ENCODE assay signal across 19 cellular contexts in genomic region chr2:141035846-141036420, GRCh38.
DNase-seq lines count a peak whose midpoint lies in the region; ATAC-seq and TF ChIP-seq lines count a peak whose summit lies in the region.
"Had no signal": no experiment of that assay in that cellular context is flagged by ENCODE, and none has a peak within 500 bp of the region (broad histone marks: within the 10 kb centered on the region; RNA-seq: fewer than 3 reads in every experiment).

No MANE protein-coding gene starts in this region.

- H3K4me3 ChIP-seq in DND-41 (ENCODE audit: low read depth in 1 of 2, low read length in 2 of 2) (no peak overlapping the region), endodermal cell (ENCODE audit: low read length) (no peak overlapping the region), neural progenitor cell (no peak overlapping the region)
- H3K4me3 ChIP-seq: BLaER1, GM12878, GM23248 had no signal

- H3K4me3 Mint-ChIP-seq in WTC11, result no peak overlapping the region
- no peak overlapping the region for H3K4me3 Mint-ChIP-seq in endodermal cell
- H3K4me3 Mint-ChIP-seq in neural progenitor cell, result no peak overlapping the region
- H3K4me3 Mint-ChIP-seq: CD8-positive, alpha-beta memory T cell; HFFc6 had no signal

- H3K9ac ChIP-seq in DND-41 (ENCODE audit: low read depth, low read length), result no peak overlapping the region
- H3K9ac ChIP-seq in endodermal cell (ENCODE audit: extremely low read depth, low read length, poor library complexity, severe bottlenecking), result no peak overlapping the region
- no peak overlapping the region for H3K9ac ChIP-seq in neural progenitor cell
- H3K9ac ChIP-seq: BLaER1, GM23248 had no signal

- TF ChIP-seq CTCF in DND-41 (IDR thresholded peaks at IDR 0.05; ENCODE audit: borderline replicate concordance, extremely low read depth, low read length, poor library complexity, severe bottlenecking) (no peak), WTC11 (IDR thresholded peaks at IDR 0.05) (no peak), endodermal cell (conservative IDR thresholded peaks at IDR 0.05) (no peak), neural progenitor cell (IDR thresholded peaks at IDR 0.05) (no peak)

- no peaks in the 10 kb centered on the region for H3K9me3 Mint-ChIP-seq in WTC11
- H3K9me3 Mint-ChIP-seq in endodermal cell, result no peaks in the 10 kb centered on the region
- no peaks in the 10 kb centered on the region for H3K9me3 Mint-ChIP-seq in neural progenitor cell
- H3K9me3 Mint-ChIP-seq: HFFc6 had no signal

- 88 to 92% methylated on average over 2 of the region's 4 CpGs for WGBS in endodermal cell (ENCODE audit: insufficient coverage in 1 of 2, insufficient read length in 1 of 2), 2 experiments

- no peaks in the 10 kb centered on the region for H3K36me3 ChIP-seq in DND-41 (ENCODE audit: insufficient read depth, low read length)
- no peaks in the 10 kb centered on the region for H3K36me3 ChIP-seq in endodermal cell (ENCODE audit: control insufficient read depth, insufficient read depth, low read length)
- no peaks in the 10 kb centered on the region for H3K36me3 ChIP-seq in neural progenitor cell
- H3K36me3 ChIP-seq: BLaER1 had no signal

- no peak overlapping the region for H3K27ac ChIP-seq in DND-41 (ENCODE audit: low read length)
- H3K27ac ChIP-seq in endodermal cell (ENCODE audit: low read depth, low read length), result no peak overlapping the region
- H3K27ac ChIP-seq in neural progenitor cell, result peak overlapping the region; percentile 64
- H3K27ac ChIP-seq: 22Rv1, BLaER1, GM23248, HL-60 had no signal

- no peaks in the 10 kb centered on the region for H3K27me3 Mint-ChIP-seq in WTC11 (ENCODE audit: low read depth)
- no peaks in the 10 kb centered on the region for H3K27me3 Mint-ChIP-seq in endodermal cell (ENCODE audit: insufficient read depth)
- H3K27me3 Mint-ChIP-seq in neural progenitor cell (ENCODE audit: insufficient read depth, low read depth), result no peaks in the 10 kb centered on the region
- H3K27me3 Mint-ChIP-seq: CD8-positive, alpha-beta memory T cell had no signal

- CTCF ChIA-PET in WTC11 (lab: Charles Lee), result no interaction called here

- peaks cover 13% of the 10 kb centered on the region for H3K4me1 Mint-ChIP-seq in WTC11
- H3K4me1 Mint-ChIP-seq in endodermal cell, result peaks cover 2% of the 10 kb centered on the region
- H3K4me1 Mint-ChIP-seq in neural progenitor cell, result peaks cover 2% of the 10 kb centered on the region
- H3K4me1 Mint-ChIP-seq: CD8-positive, alpha-beta memory T cell had no signal

- POLR2A ChIA-PET in WTC11 (lab: Charles Lee), result no interaction called here

- H3K36me3 Mint-ChIP-seq in WTC11 (no peaks in the 10 kb centered on the region), endodermal cell (ENCODE audit: low read depth) (no peaks in the 10 kb centered on the region), neural progenitor cell (no peaks in the 10 kb centered on the region)
- H3K36me3 Mint-ChIP-seq: CD8-positive, alpha-beta memory T cell had no signal

- no peaks in the 10 kb centered on the region for H3K79me2 ChIP-seq in DND-41 (ENCODE audit: insufficient read depth, low read length)
- H3K79me2 ChIP-seq in neural progenitor cell (ENCODE audit: low read depth), result no peaks in the 10 kb centered on the region

- DNase-seq in DND-41 (no peak), WTC11 (ENCODE audit: low spot score) (no peak), endodermal cell (no peak), neural progenitor cell (ENCODE audit: low spot score) (no peak), G401 (ENCODE audit: low spot score) (no peak), NCI-H2171 treated with DMSO at 0.1 percent for 48 hours (lab: John Stamatoyannopoulos, UW) (no peak), DMS 273 treated with DMSO at 0.1 percent for 48 hours (lab: John Stamatoyannopoulos, UW) (no peak)
- DNase-seq: AML-193; Caco-2; CD8-positive, alpha-beta memory T cell; DMS53; GM23248; HCEC 1CT; HFFc6 had no signal

- H4K20me1 ChIP-seq in DND-41 (ENCODE audit: insufficient read depth, low read length), result no peaks in the 10 kb centered on the region
- no peaks in the 10 kb centered on the region for H4K20me1 ChIP-seq in neural progenitor cell (ENCODE audit: low read depth)
- H4K20me1 ChIP-seq: BLaER1 had no signal

- ATAC-seq in DND-41 (ENCODE audit: insufficient read depth, low read depth) (no peak), WTC11 (no peak), HG03097 (IDR thresholded peaks at IDR 0.05; ENCODE audit: low FRiP score, unreplicated experiment) (no peak)
- ATAC-seq: GM12878 had no signal

- peaks cover 9% of the 10 kb centered on the region for H3K4me1 ChIP-seq in DND-41 (ENCODE audit: insufficient read depth, low read length)
- H3K4me1 ChIP-seq in endodermal cell (ENCODE audit: control insufficient read depth, insufficient read depth, low read length), result no peaks in the 10 kb centered on the region
- H3K4me1 ChIP-seq in neural progenitor cell, result peaks cover 13% of the 10 kb centered on the region
- H3K4me1 ChIP-seq: BLaER1, Caco-2 had no signal

- H3K9me3 ChIP-seq in DND-41 (ENCODE audit: insufficient read depth, low read length, severe bottlenecking), result peaks cover 6% of the 10 kb centered on the region
- no peaks in the 10 kb centered on the region for H3K9me3 ChIP-seq in endodermal cell (ENCODE audit: control insufficient read depth, low read length)
- no peaks in the 10 kb centered on the region for H3K9me3 ChIP-seq in neural progenitor cell (ENCODE audit: low read depth)
- H3K9me3 ChIP-seq: BLaER1, Caco-2 had no signal

- H3K27ac Mint-ChIP-seq in WTC11 (peak overlapping the region; percentile 26; the same call in 1 of the 2 replicates), endodermal cell (peak overlapping the region; percentile 40), neural progenitor cell (no peak overlapping the region)
- H3K27ac Mint-ChIP-seq: CD8-positive, alpha-beta memory T cell; HFFc6 had no signal

- H3F3A ChIP-seq in neural progenitor cell (ENCODE audit: low read depth), result no peaks in the 10 kb centered on the region

- H3K4me2 ChIP-seq in DND-41 (ENCODE audit: insufficient read depth, low read length), result no peak overlapping the region
- no peak overlapping the region for H3K4me2 ChIP-seq in neural progenitor cell
- H3K4me2 ChIP-seq: BLaER1 had no signal

- in situ Hi-C loops in G401 (cut with HindIII; ENCODE audit: low sequenced_read_pairs), result no loop called here

- no peaks in the 10 kb centered on the region for H3K27me3 ChIP-seq in DND-41 (ENCODE audit: insufficient read depth, low read length, poor library complexity)
- no peaks in the 10 kb centered on the region for H3K27me3 ChIP-seq in endodermal cell (ENCODE audit: control insufficient read depth, insufficient read depth, low read length, poor library complexity, severe bottlenecking)
- no peaks in the 10 kb centered on the region for H3K27me3 ChIP-seq in neural progenitor cell
- H3K27me3 ChIP-seq: BLaER1 had no signal

- H2AFZ ChIP-seq in DND-41 (ENCODE audit: low read depth, low read length), result 0 out of 2 replicates have a peak overlapping the region, but pooled peaks have one; percentile 55
- peak overlapping the region; percentile 81 for H2AFZ ChIP-seq in neural progenitor cell (replicated peaks)
- H2AFZ ChIP-seq: GM23248 had no signal

TF ChIP-seq in WTC11, 78 proteins besides CTCF, POLR2A, EP300 and RAD21 (continues in another document):
- TF ChIP-seq KAT7 (CRISPR knock-in tag; IDR thresholded peaks at IDR 0.05; ENCODE audit: borderline replicate concordance) (no peak), ZBTB21 (CRISPR knock-in tag; IDR thresholded peaks at IDR 0.05; ENCODE audit: borderline replicate concordance) (no peak), FOXJ3 (CRISPR knock-in tag; IDR thresholded peaks at IDR 0.05; ENCODE audit: borderline replicate concordance) (no peak), NR2C2 (CRISPR knock-in tag; IDR thresholded peaks at IDR 0.05) (no peak), ZNF263 (CRISPR knock-in tag; IDR thresholded peaks at IDR 0.05; ENCODE audit: low read depth) (no peak), AFF4 (CRISPR knock-in tag; IDR thresholded peaks at IDR 0.05; ENCODE audit: borderline replicate concordance) (no peak), PREB (CRISPR knock-in tag; IDR thresholded peaks at IDR 0.05; ENCODE audit: borderline replicate concordance) (no peak)
